ENCODE assay signal across 19 cellular contexts in the genomic region with DNA sequence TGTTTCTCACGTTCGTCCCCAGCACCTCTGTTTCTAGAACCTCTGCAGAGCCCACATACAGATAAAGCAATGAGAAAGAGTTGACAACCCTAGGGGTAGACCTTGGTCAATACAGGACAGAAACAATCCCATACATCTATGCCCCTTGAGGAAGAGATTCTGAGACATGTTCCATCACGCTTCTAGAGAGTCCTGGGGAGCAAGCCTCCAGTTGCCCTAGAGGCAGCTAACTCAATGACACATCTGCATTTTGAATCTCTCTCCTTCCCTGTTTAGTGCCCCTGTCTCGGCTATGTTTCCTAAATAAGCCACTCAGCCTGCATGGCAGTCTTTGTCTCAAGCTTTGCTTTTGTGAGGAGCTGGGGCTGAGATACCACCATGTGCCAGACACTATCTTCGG.
DNase-seq lines count a peak whose midpoint lies in the region; ATAC-seq and TF ChIP-seq lines count a peak whose summit lies in the region.
"Had no signal": no experiment of that assay in that cellular context is flagged by ENCODE, and none has a peak within 500 bp of the region (broad histone marks: within the 10 kb centered on the region; RNA-seq: fewer than 3 reads in every experiment).

No MANE protein-coding gene starts in this region.

- H3K27me3 ChIP-seq in DND-41 (ENCODE audit: insufficient read depth, low read length, poor library complexity): no peaks in the 10 kb centered on the region
- H3K27me3 ChIP-seq: BLaER1 had no signal

- H3K27me3 Mint-ChIP-seq in endothelial cell (ENCODE audit: unreplicated experiment) (no peaks in the 10 kb centered on the region), memory B cell (no peaks in the 10 kb centered on the region)
- H3K27me3 Mint-ChIP-seq: CD4-positive, alpha-beta memory T cell; IgD-negative memory B cell had no signal

- no peaks in the 10 kb centered on the region for H3K4me1 ChIP-seq in DND-41 (ENCODE audit: insufficient read depth, low read length)

- ATAC-seq in DND-41 (ENCODE audit: insufficient read depth, low read depth) (peak; percentile 22; the same call in 1 of the 3 replicates), memory B cell (ENCODE audit: low read depth) (no peak)
- ATAC-seq: GM12878, GM23338, HepG2 had no signal

- TF ChIP-seq CTCF in DND-41 (IDR thresholded peaks at IDR 0.05; ENCODE audit: borderline replicate concordance, extremely low read depth, low read length, poor library complexity, severe bottlenecking) (peak; percentile 1), endothelial cell (IDR thresholded peaks at IDR 0.05; ENCODE audit: unreplicated experiment) (no peak)

- H3K27ac Mint-ChIP-seq in endothelial cell (ENCODE audit: unreplicated experiment) (peak overlapping the region; percentile 14), memory B cell (peak overlapping the region; percentile 22)
- H3K27ac Mint-ChIP-seq: CD14-positive monocyte; CD4-positive, alpha-beta memory T cell; GM23338; IgD-negative memory B cell had no signal

- H3K9me3 ChIP-seq in DND-41 (ENCODE audit: insufficient read depth, low read length, severe bottlenecking): no peaks in the 10 kb centered on the region

- no peak overlapping the region for H3K4me2 ChIP-seq in DND-41 (ENCODE audit: insufficient read depth, low read length)
- H3K4me2 ChIP-seq: BLaER1, GM23338 had no signal

- H3K36me3 Mint-ChIP-seq in endothelial cell (ENCODE audit: low read depth, unreplicated experiment) (no peaks in the 10 kb centered on the region), memory B cell (no peaks in the 10 kb centered on the region)
- H3K36me3 Mint-ChIP-seq: CD14-positive monocyte; CD4-positive, alpha-beta memory T cell had no signal

- H3K4me3 Mint-ChIP-seq in endothelial cell (ENCODE audit: unreplicated experiment): no peak overlapping the region
- H3K4me3 Mint-ChIP-seq in memory B cell: no peak overlapping the region
- H3K4me3 Mint-ChIP-seq: CD14-positive monocyte; CD4-positive, alpha-beta memory T cell; GM23338; IgD-negative memory B cell had no signal

- H3K9me3 Mint-ChIP-seq in endothelial cell (ENCODE audit: unreplicated experiment): no peaks in the 10 kb centered on the region
- H3K9me3 Mint-ChIP-seq in memory B cell: no peaks in the 10 kb centered on the region
- H3K9me3 Mint-ChIP-seq: CD14-positive monocyte; CD4-positive, alpha-beta memory T cell; GM23338; IgD-negative memory B cell had no signal

- no peak overlapping the region for H3K9ac ChIP-seq in DND-41 (ENCODE audit: low read depth, low read length)
- H3K9ac ChIP-seq: BLaER1 had no signal

- no peaks in the 10 kb centered on the region for H3K79me2 ChIP-seq in DND-41 (ENCODE audit: insufficient read depth, low read length)

- H4K20me1 ChIP-seq in DND-41 (ENCODE audit: insufficient read depth, low read length): no peaks in the 10 kb centered on the region
- H4K20me1 ChIP-seq: BLaER1 had no signal

- H3K4me1 Mint-ChIP-seq in endothelial cell (ENCODE audit: unreplicated experiment): no peaks in the 10 kb centered on the region
- peaks cover 14% of the 10 kb centered on the region for H3K4me1 Mint-ChIP-seq in memory B cell
- H3K4me1 Mint-ChIP-seq: CD4-positive, alpha-beta memory T cell had no signal

- DNase-seq in DND-41: no peak
- DNase-seq in HPDE6-E6E7 (ENCODE audit: extremely low spot score): peak; percentile 8
- DNase-seq in endothelial cell (ENCODE audit: low spot score): no peak
- no peak for DNase-seq in memory B cell (ENCODE audit: low spot score in 2 of 2)
- DNase-seq in GF-D8 (lab: John Stamatoyannopoulos, UW): no peak
- DNase-seq in NCI-H1048 (lab: John Stamatoyannopoulos, UW): no peak
- no peak for DNase-seq in anterior cingulate cortex (lab: John Stamatoyannopoulos, UW)
- DNase-seq in T1000 (lab: John Stamatoyannopoulos, UW): no peak
- DNase-seq: 8988T; CD4-positive, alpha-beta memory T cell; DMS153; DMS79; HCEC 1CT had no signal

- no peak overlapping the region for H2AFZ ChIP-seq in DND-41 (ENCODE audit: low read depth, low read length)
- H2AFZ ChIP-seq: GM23338 had no signal

- no peak overlapping the region for H3K4me3 ChIP-seq in DND-41 (ENCODE audit: low read depth in 1 of 2, low read length in 2 of 2)
- H3K4me3 ChIP-seq: BLaER1, GM12878, GM23338 had no signal

- no peaks in the 10 kb centered on the region for H3K36me3 ChIP-seq in DND-41 (ENCODE audit: insufficient read depth, low read length)
- H3K36me3 ChIP-seq: BLaER1 had no signal

- H3K27ac ChIP-seq in DND-41 (ENCODE audit: low read length): no peak overlapping the region
- H3K27ac ChIP-seq: BLaER1 had no signal
